In genomic region chr3:121436641-121437040, GRCh38 we compare ENCODE assay signal across 19 cellular contexts.
DNase-seq lines count a peak whose midpoint lies in the region; ATAC-seq and TF ChIP-seq lines count a peak whose summit lies in the region.
"Had no signal": no experiment of that assay in that cellular context is flagged by ENCODE, and none has a peak within 500 bp of the region (broad histone marks: within the 10 kb centered on the region; RNA-seq: fewer than 3 reads in every experiment).

No MANE protein-coding gene starts in this region.

- no peak overlapping the region for H4K91ac ChIP-seq in H9 (ENCODE audit: insufficient read length, low read depth, low read length)

- DNase-seq in EL (peak; percentile 4), NCI-H2029 (lab: John Stamatoyannopoulos, UW) (peak; percentile 69), astrocyte of the hippocampus (ENCODE audit: low read depth, low spot score) (peak; percentile 40), myocyte (ENCODE audit: low read depth) (peak; percentile 64), H9 (no peak), NCI-H526 (lab: John Stamatoyannopoulos, UW) (no peak), Right ventricle myocardium superior (no peak)
- DNase-seq: activated CD4-positive, alpha-beta memory T cell treated with anti-CD3 and anti-CD28 coated beads for 36 hours; activated T-cell treated with anti-CD3 and anti-CD28 coated beads for 4 hours; adrenal gland; CD4-positive, CD25-positive, alpha-beta regulatory T cell; mesendoderm; natural killer cell; NCI-H187 treated with DMSO at 0.1 percent for 48 hours; Peyer's patch had no signal

- H3K27me3 Mint-ChIP-seq in H9 (ENCODE audit: low read depth) = no peaks in the 10 kb centered on the region
- H3K27me3 Mint-ChIP-seq: activated CD4-positive, alpha-beta memory T cell treated with anti-CD3 and anti-CD28 coated beads for 36 hours; CD4-positive, CD25-positive, alpha-beta regulatory T cell had no signal

- no peaks in the 10 kb centered on the region for H3K23me2 ChIP-seq in H9 (ENCODE audit: insufficient read length, low read depth, low read length, poor library complexity, severe bottlenecking)

- ATAC-seq in Right ventricle myocardium superior (ENCODE audit: poor library complexity) = no peak
- ATAC-seq: gastroesophageal sphincter, natural killer cell, WTC11 had no signal

- no peak overlapping the region for H3K4me3 Mint-ChIP-seq in H9
- H3K4me3 Mint-ChIP-seq: activated CD4-positive, alpha-beta memory T cell treated with anti-CD3 and anti-CD28 coated beads for 36 hours; CD4-positive, CD25-positive, alpha-beta regulatory T cell; natural killer cell; WTC11 had no signal

- no CpG with 5 or more reads among the region's 3 CpGs for WGBS in H9 (ENCODE audit: extremely low coverage, insufficient read length, low lambda C conversion rate)

- no peak overlapping the region for H3K4me2 ChIP-seq in H9 (ENCODE audit: insufficient read depth, insufficient read length, low read length)

- no peak overlapping the region for H3K18ac ChIP-seq in H9 (ENCODE audit: insufficient read length, low read depth, low read length)

- H3K27ac ChIP-seq in H9 (ENCODE audit: insufficient read length, low read depth, low read length) = no peak overlapping the region
- H3K27ac ChIP-seq: adrenal gland, gastroesophageal sphincter, parathyroid adenoma, Peyer's patch, thoracic aorta had no signal

- H3K4me1 Mint-ChIP-seq in H9 = no peaks in the 10 kb centered on the region
- H3K4me1 Mint-ChIP-seq: WTC11 had no signal

- no peaks in the 10 kb centered on the region for H3K4me1 ChIP-seq in H9 (ENCODE audit: insufficient read depth, low read length)
- H3K4me1 ChIP-seq: parathyroid adenoma had no signal

- no peak overlapping the region for H2BK20ac ChIP-seq in H9 (ENCODE audit: low read depth, low read length, poor library complexity, severe bottlenecking)

- TF ChIP-seq CTCF in H9 (conservative IDR thresholded peaks at IDR 0.05) = no peak

- no peaks in the 10 kb centered on the region for H3K79me1 ChIP-seq in H9 (ENCODE audit: insufficient read depth, low read depth, low read length, poor library complexity, severe bottlenecking)

- H3K14ac ChIP-seq in H9 (ENCODE audit: insufficient read depth, low read length) = no peak overlapping the region

- no peak overlapping the region for H2AFZ ChIP-seq in H9 (ENCODE audit: low read length)
- H2AFZ ChIP-seq: parathyroid adenoma had no signal

- no peak overlapping the region for H3T11ph ChIP-seq in H9 (ENCODE audit: low read length)

- no peak overlapping the region for H3K9ac ChIP-seq in H9 (ENCODE audit: extremely low read depth, insufficient read length, low read length)
- H3K9ac ChIP-seq: parathyroid adenoma had no signal

- H2BK12ac ChIP-seq in H9 (ENCODE audit: insufficient read length, low read depth, low read length) = no peak overlapping the region

- no peaks in the 10 kb centered on the region for H4K20me1 ChIP-seq in H9 (ENCODE audit: control insufficient read depth, insufficient read depth, insufficient read length)

- H3K27me3 ChIP-seq in H9 (ENCODE audit: insufficient read depth, low read length) = no peaks in the 10 kb centered on the region
- H3K27me3 ChIP-seq: adrenal gland, gastroesophageal sphincter, Peyer's patch had no signal

- no peak overlapping the region for H2AK5ac ChIP-seq in H9 (ENCODE audit: insufficient read length, low read length)

- H3K23ac ChIP-seq in H9 (ENCODE audit: insufficient read length, low read depth, low read length) = no peak overlapping the region

- H2BK15ac ChIP-seq in H9 (ENCODE audit: low read depth, low read length) = no peak overlapping the region

- no peak overlapping the region for H2BK120ac ChIP-seq in H9 (ENCODE audit: low read depth, low read length, poor library complexity, severe bottlenecking)

- no peaks in the 10 kb centered on the region for H3K9me3 ChIP-seq in H9 (ENCODE audit: control insufficient read depth, low read depth, low read length)
- H3K9me3 ChIP-seq: adrenal gland, gastroesophageal sphincter, Peyer's patch, thoracic aorta had no signal

- H3K79me2 ChIP-seq in H9 (ENCODE audit: insufficient read depth, low read length) = no peaks in the 10 kb centered on the region
- H3K79me2 ChIP-seq: parathyroid adenoma had no signal

- H3K56ac ChIP-seq in H9 (ENCODE audit: insufficient read length, low read depth, low read length) = no peak overlapping the region

- no peak overlapping the region for H3K27ac Mint-ChIP-seq in H9
- H3K27ac Mint-ChIP-seq: activated CD4-positive, alpha-beta memory T cell treated with anti-CD3 and anti-CD28 coated beads for 36 hours; CD4-positive, CD25-positive, alpha-beta regulatory T cell; natural killer cell; WTC11 had no signal

- no peak overlapping the region for H4K8ac ChIP-seq in H9 (replicated peaks; ENCODE audit: insufficient read length, low read depth, low read length)

- peaks cover 8 to 38% (median 35%) of the 10 kb centered on the region in 3 experiments; a peak in 6 of 7 replicates for H3K36me3 Mint-ChIP-seq in H9 (ENCODE audit: insufficient read depth in 1 of 3, low read depth in 3 of 3)
- H3K36me3 Mint-ChIP-seq: CD4-positive, CD25-positive, alpha-beta regulatory T cell; natural killer cell had no signal

- no peak overlapping the region for H4K5ac ChIP-seq in H9 (ENCODE audit: insufficient read length, low read depth, low read length)

- no peak overlapping the region for H3K4ac ChIP-seq in H9 (ENCODE audit: low read depth, low read length)

- no peaks in the 10 kb centered on the region for H3K9me3 Mint-ChIP-seq in H9
- H3K9me3 Mint-ChIP-seq: activated CD4-positive, alpha-beta memory T cell treated with anti-CD3 and anti-CD28 coated beads for 36 hours; natural killer cell; WTC11 had no signal

- no peak overlapping the region for H2BK5ac ChIP-seq in H9 (ENCODE audit: insufficient read length, low read length)

- intact Hi-C loops in Right ventricle myocardium superior (cut with DNase I) = no loop called here

Comparison
In these comparisons a context has a peak if more than half of its experiments do, and no peak if none do; other contexts are left out.
1. DNase-seq: peak in EL (single experiment), NCI-H2029 (single experiment), astrocyte of the hippocampus (single experiment) and myocyte (single experiment); none in H9 (single experiment), NCI-H526 (0 of 2) and Right ventricle myocardium superior (single experiment).